Comparison of ENCODE assay signal across 9 cellular contexts in genomic region chr2:101793277-101793969, GRCh38.
DNase-seq lines count a peak whose midpoint lies in the region; ATAC-seq and TF ChIP-seq lines count a peak whose summit lies in the region.
"Had no signal": no experiment of that assay in that cellular context is flagged by ENCODE, and none has a peak within 500 bp of the region (broad histone marks: within the 10 kb centered on the region; RNA-seq: fewer than 3 reads in every experiment).

No MANE protein-coding gene starts in this region.

- POLR2A ChIA-PET in SK-N-SH (lab: Yijun Ruan, JAX), result no interaction called here

- H3K4me1 Mint-ChIP-seq in GM23338, result peaks cover 32% of the 10 kb centered on the region

- H3K9ac ChIP-seq in SK-N-SH, result no peak overlapping the region

- H4K20me1 ChIP-seq in GM23338 (replicated peaks; ENCODE audit: insufficient read depth), result peaks cover 11% of the 10 kb centered on the region; the same call in 1 of the 2 replicates
- H4K20me1 ChIP-seq in SK-N-SH (ENCODE audit: insufficient read depth), result peaks cover 85% of the 10 kb centered on the region

- CTCF ChIA-PET in SK-N-SH (lab: Yijun Ruan, JAX), result interaction anchor here (0.6 to 3.6 kb wide), 17 partner anchors 9 to 447 kb away, joined by 3 to 29 read pairs (median 5); no protein-coding TSS in a partner anchor

- H3K27me3 Mint-ChIP-seq in GM23338 (ENCODE audit: insufficient read depth, low read depth, poor library complexity), result peaks cover 10% of the 10 kb centered on the region

- DNase-seq in GM23338 (ENCODE audit: low spot score), result peak; percentile 80
- DNase-seq in SK-N-SH, result peak; percentile 22
- DNase-seq in heart right ventricle, result peak in 1 of 2 donors; percentile 48
- DNase-seq in retinal pigment epithelial cell (ENCODE audit: low read depth), result no peak
- DNase-seq in NCI-H226, result no peak
- DNase-seq in activated naive CD4-positive, alpha-beta T cell (lab: John Stamatoyannopoulos, UW), result no peak
- DNase-seq in HuH-7.5 (ENCODE audit: low spot score), result no peak
- no peak for DNase-seq in NCI-H748 (lab: John Stamatoyannopoulos, UW; ENCODE audit: unreplicated experiment)
- DNase-seq: NCI-H510A treated with DMSO at 0.1 percent for 48 hours had no signal

- peak overlapping the region; percentile 20; the same call in 1 of the 2 replicates for H3K4me2 ChIP-seq in GM23338
- no peak overlapping the region for H3K4me2 ChIP-seq in SK-N-SH

- intact Hi-C loops in heart right ventricle (cut with DNase I), result loop anchor here in 2 of 10 donors (5.0 kb wide), 2 partner anchors 34 to 39 kb away; no protein-coding TSS in a partner anchor

- H2AFZ ChIP-seq in GM23338 (no peak overlapping the region), SK-N-SH (ENCODE audit: low read depth) (no peak overlapping the region)

- peaks cover 7% of the 10 kb centered on the region; the same call in 1 of the 3 replicates for H3K36me3 Mint-ChIP-seq in GM23338 (ENCODE audit: low read depth)

- ATAC-seq in GM23338 (peak; percentile 97), heart right ventricle (peak in 5 of 8 donors; percentile 31 to 57 (median 41))

- no peak; a peak in 1 of 4 replicates for TF ChIP-seq EP300 in SK-N-SH (IDR thresholded peaks at IDR 0.05; ENCODE audit: borderline replicate concordance in 1 of 2, low read depth in 1 of 2, low read length in 1 of 2)

- H3F3A ChIP-seq in GM23338 (replicated peaks; ENCODE audit: low read depth) (no peaks in the 10 kb centered on the region), SK-N-SH (replicated peaks; ENCODE audit: insufficient read depth) (peaks cover 5% of the 10 kb centered on the region)

- H3K9me3 Mint-ChIP-seq in GM23338, result no peaks in the 10 kb centered on the region

- no peak overlapping the region for H3K27ac Mint-ChIP-seq in GM23338

- peaks cover 97% of the 10 kb centered on the region for H3K79me2 ChIP-seq in GM23338 (replicated peaks; ENCODE audit: insufficient read depth)
- H3K79me2 ChIP-seq in SK-N-SH (ENCODE audit: insufficient read depth), result peaks cover 100% of the 10 kb centered on the region

- TF ChIP-seq CTCF in GM23338 (conservative IDR thresholded peaks at IDR 0.05; ENCODE audit: low read depth in 2 of 2) (peak; percentile 51 to 64), SK-N-SH (IDR thresholded peaks at IDR 0.05) (peak; percentile 40), heart right ventricle (IDR thresholded peaks at IDR 0.05) (peak in 7 of 9 donors; percentile 19 to 58 (median 31)), retinal pigment epithelial cell (conservative IDR thresholded peaks at IDR 0.05; ENCODE audit: low read depth, low read length) (peak; percentile 39)

- H3K9me3 ChIP-seq in SK-N-SH, result no peaks in the 10 kb centered on the region
- H3K9me3 ChIP-seq in heart right ventricle, result no peaks in the 10 kb centered on the region

- H3K27ac ChIP-seq in GM23338 (ENCODE audit: low read depth) (no peak overlapping the region), SK-N-SH (ENCODE audit: low read depth in 2 of 2, low read length in 1 of 2) (peak overlapping the region; percentile 11 to 13; a peak in 3 of 4 replicates), heart right ventricle (peak overlapping the region in 4 of 10 donors; percentile 7 to 58 (median 26))

- 84% methylated on average over 3 of the region's 3 CpGs for WGBS in SK-N-SH (ENCODE audit: low lambda C conversion rate)
- 21 to 31% methylated on average over 3 of the region's 3 CpGs for WGBS in heart right ventricle, 2 donors

- peaks cover 38% of the 10 kb centered on the region for H3K4me1 ChIP-seq in GM23338 (ENCODE audit: insufficient read depth)
- H3K4me1 ChIP-seq in SK-N-SH (ENCODE audit: control insufficient read depth in 1 of 2, insufficient read depth in 2 of 2, low read depth in 1 of 2, low read length in 1 of 2), result peaks cover 20 to 43% of the 10 kb centered on the region in 2 experiments
- H3K4me1 ChIP-seq in heart right ventricle, result peaks cover 5 to 100% (median 77%) of the 10 kb centered on the region in 9 donors

- H3K4me3 Mint-ChIP-seq in GM23338, result no peak overlapping the region

- peak; percentile 66 for TF ChIP-seq RAD21 in SK-N-SH (IDR thresholded peaks at IDR 0.05; ENCODE audit: low read length)

- H3K9me2 ChIP-seq in GM23338 (ENCODE audit: insufficient read depth) (no peaks in the 10 kb centered on the region), SK-N-SH (no peaks in the 10 kb centered on the region)

- H3K36me3 ChIP-seq in GM23338 (ENCODE audit: insufficient read depth) (no peaks in the 10 kb centered on the region; the same call in 1 of the 2 replicates), SK-N-SH (replicated peaks in 1 of 2; ENCODE audit: control insufficient read depth in 1 of 2, insufficient read depth in 2 of 2, low read length in 1 of 2) (peaks cover 5 to 19% of the 10 kb centered on the region in 2 experiments), heart right ventricle (peaks cover 0 to 24% (median 0%) of the 10 kb centered on the region in 9 donors)

- H3K27me3 ChIP-seq in GM23338 (ENCODE audit: insufficient read depth) (no peaks in the 10 kb centered on the region), SK-N-SH (ENCODE audit: insufficient read depth) (no peaks in the 10 kb centered on the region), heart right ventricle (no peaks in the 10 kb centered on the region)

- no peak overlapping the region for H3K4me3 ChIP-seq in GM23338
- no peak overlapping the region for H3K4me3 ChIP-seq in SK-N-SH (ENCODE audit: low read depth in 2 of 2, low read length in 1 of 2)
- H3K4me3 ChIP-seq in heart right ventricle, result no peak overlapping the region
- H3K4me3 ChIP-seq in retinal pigment epithelial cell (ENCODE audit: low read length), result no peak overlapping the region

TF ChIP-seq in GM23338, 12 proteins besides CTCF, POLR2A, EP300 and RAD21 (continues in another document):
- TF ChIP-seq JUNB (IDR thresholded peaks at IDR 0.05; ENCODE audit: unreplicated experiment) (no peak), POLR2AphosphoS5 (IDR thresholded peaks at IDR 0.05; ENCODE audit: low read depth) (no peak), NANOG (IDR thresholded peaks at IDR 0.05; ENCODE audit: borderline replicate concordance) (no peak), CREB1 (CRISPR knock-in tag; IDR thresholded peaks at IDR 0.05; ENCODE audit: low read depth) (no peak), ZNF114 (CRISPR knock-in tag; IDR thresholded peaks at IDR 0.05) (no peak), ZNF331 (CRISPR knock-in tag; IDR thresholded peaks at IDR 0.05; ENCODE audit: low read depth) (no peak), ETS1 (IDR thresholded peaks at IDR 0.05) (no peak), STAT1 (IDR thresholded peaks at IDR 0.05; ENCODE audit: unreplicated experiment) (no peak)

TF ChIP-seq in SK-N-SH, 30 proteins besides CTCF, POLR2A, EP300 and RAD21 (continues in another document):
- no peak for TF ChIP-seq CHD2 (IDR thresholded peaks at IDR 0.05; ENCODE audit: low read length, partially characterized antibody)
- TF ChIP-seq RFX5 (IDR thresholded peaks at IDR 0.05; ENCODE audit: low read length), result peak; percentile 83
- TF ChIP-seq USF2 (IDR thresholded peaks at IDR 0.05; ENCODE audit: borderline replicate concordance, low read depth, low read length), result no peak
- no peak for TF ChIP-seq TEAD4 (IDR thresholded peaks at IDR 0.05; ENCODE audit: borderline replicate concordance, insufficient read depth)
- no peak for TF ChIP-seq EZH2phosphoT487 (IDR thresholded peaks at IDR 0.05; ENCODE audit: borderline replicate concordance, low read depth)
- no peak for TF ChIP-seq ZBTB33 (IDR thresholded peaks at IDR 0.05; ENCODE audit: borderline replicate concordance, low read depth)
- no peak for TF ChIP-seq JUND (IDR thresholded peaks at IDR 0.05)
- no peak for TF ChIP-seq RXRA (IDR thresholded peaks at IDR 0.05; ENCODE audit: borderline replicate concordance, low read depth)
- TF ChIP-seq PBX3 (IDR thresholded peaks at IDR 0.05), result no peak
- no peak for TF ChIP-seq SIN3A (IDR thresholded peaks at IDR 0.05; ENCODE audit: borderline replicate concordance, low read depth, low read length)
- no peak for TF ChIP-seq FOXJ3 (CRISPR knock-in tag; IDR thresholded peaks at IDR 0.05)
- no peak for TF ChIP-seq GATA2 (CRISPR knock-in tag; IDR thresholded peaks at IDR 0.05)
- TF ChIP-seq TCF12 (IDR thresholded peaks at IDR 0.05), result no peak
- TF ChIP-seq MEF2A (IDR thresholded peaks at IDR 0.05; ENCODE audit: borderline replicate concordance, low read depth), result no peak
- no peak for TF ChIP-seq FOSL2 (IDR thresholded peaks at IDR 0.05; ENCODE audit: borderline replicate concordance, low read depth)
- peak; percentile 41; the same call in 1 of the 2 replicates for TF ChIP-seq MXI1 (IDR thresholded peaks at IDR 0.05; ENCODE audit: low read depth, low read length)
- TF ChIP-seq POLR2AphosphoS5 (IDR thresholded peaks at IDR 0.05; ENCODE audit: low read depth, low read length), result no peak

Comparison
In these comparisons a context has a peak if more than half of its experiments do, and no peak if none do; other contexts are left out.
1. DNase-seq: peak in GM23338 (single experiment) and SK-N-SH (single experiment); none in retinal pigment epithelial cell (single experiment), NCI-H226 (single experiment), activated naive CD4-positive, alpha-beta T cell (0 of 4), HuH-7.5 (single experiment) and NCI-H748 (single experiment).
2. Peak in every context shown above with its lines, with median percentiles within 50 percentile points of each other: CTCF ChIP-seq.